In genomic region chr11:78350101-78350645, GRCh38 we compare ENCODE assay signal across 8 cellular contexts.
DNase-seq lines count a peak whose midpoint lies in the region; ATAC-seq and TF ChIP-seq lines count a peak whose summit lies in the region.

No MANE protein-coding gene starts in this region.

- no peaks in the 10 kb centered on the region for H3K9me3 ChIP-seq in endodermal cell (ENCODE audit: control insufficient read depth, low read length)

- ATAC-seq in natural killer cell treated with Interleukin-12 subunit alpha and Interleukin-12 subunit beta and Interleukin-15 and Interleukin-18, amount 100 ng/mL, for 72 hours = no peak
- no peak for ATAC-seq in HG03139 (IDR thresholded peaks at IDR 0.05; ENCODE audit: unreplicated experiment)

- TF ChIP-seq CTCF in GM12875 (IDR thresholded peaks at IDR 0.05; ENCODE audit: borderline replicate concordance, insufficient read depth, low read depth, low read length) (no peak), endodermal cell (conservative IDR thresholded peaks at IDR 0.05) (no peak)

- peaks cover 35% of the 10 kb centered on the region for H3K4me1 Mint-ChIP-seq in endodermal cell
- H3K4me1 Mint-ChIP-seq in natural killer cell treated with Interleukin-12 subunit alpha and Interleukin-12 subunit beta and Interleukin-15 and Interleukin-18, amount 100 ng/mL, for 72 hours (ENCODE audit: low read depth in 2 of 2) = peaks cover 0 to 8% of the 10 kb centered on the region in 2 donors

- H3K9me3 Mint-ChIP-seq in endodermal cell = no peaks in the 10 kb centered on the region
- H3K9me3 Mint-ChIP-seq in natural killer cell treated with Interleukin-12 subunit alpha and Interleukin-12 subunit beta and Interleukin-15 and Interleukin-18, amount 100 ng/mL, for 72 hours = no peaks in the 10 kb centered on the region

- H3K4me3 ChIP-seq in GM12875 (ENCODE audit: low read depth, low read length) = peak overlapping the region; percentile 19
- no peak overlapping the region for H3K4me3 ChIP-seq in endodermal cell (ENCODE audit: low read length)

- H3K4me1 ChIP-seq in endodermal cell (ENCODE audit: control insufficient read depth, insufficient read depth, low read length) = peaks cover 28% of the 10 kb centered on the region

- peak; percentile 68 for DNase-seq in NOMO-1 treated with dmso at 0.1 percent for 144 hours (lab: John Stamatoyannopoulos, UW; ENCODE audit: unreplicated experiment)
- DNase-seq in endodermal cell = peak; percentile 56
- no peak for DNase-seq in natural killer cell treated with Interleukin-12 subunit alpha and Interleukin-12 subunit beta and Interleukin-15 and Interleukin-18, amount 100 ng/mL, for 72 hours (ENCODE audit: low spot score)
- no peak for DNase-seq in OCI-M2 (lab: John Stamatoyannopoulos, UW; ENCODE audit: unreplicated experiment)
- DNase-seq in HuH-7.5 (ENCODE audit: low spot score) = no peak
- DNase-seq in NCI-H1930 (lab: John Stamatoyannopoulos, UW) = no peak

- H3K27ac ChIP-seq in endodermal cell (ENCODE audit: low read depth, low read length) = no peak overlapping the region

- no peaks in the 10 kb centered on the region for H3K27me3 Mint-ChIP-seq in endodermal cell (ENCODE audit: insufficient read depth)
- H3K27me3 Mint-ChIP-seq in natural killer cell treated with Interleukin-12 subunit alpha and Interleukin-12 subunit beta and Interleukin-15 and Interleukin-18, amount 100 ng/mL, for 72 hours = peaks cover 0 to 6% of the 10 kb centered on the region in 2 donors

- no peaks in the 10 kb centered on the region for H3K36me3 Mint-ChIP-seq in endodermal cell (ENCODE audit: low read depth)
- H3K36me3 Mint-ChIP-seq in natural killer cell treated with Interleukin-12 subunit alpha and Interleukin-12 subunit beta and Interleukin-15 and Interleukin-18, amount 100 ng/mL, for 72 hours = no peaks in the 10 kb centered on the region

- no peak overlapping the region for H3K4me3 Mint-ChIP-seq in endodermal cell
- peak overlapping the region; percentile 38 for H3K4me3 Mint-ChIP-seq in natural killer cell treated with Interleukin-12 subunit alpha and Interleukin-12 subunit beta and Interleukin-15 and Interleukin-18, amount 100 ng/mL, for 72 hours

- H3K27me3 ChIP-seq in endodermal cell (ENCODE audit: control insufficient read depth, insufficient read depth, low read length, poor library complexity, severe bottlenecking) = no peaks in the 10 kb centered on the region

- peak overlapping the region; percentile 9 for H3K27ac Mint-ChIP-seq in endodermal cell
- peak overlapping the region; percentile 45 to 68 for H3K27ac Mint-ChIP-seq in natural killer cell treated with Interleukin-12 subunit alpha and Interleukin-12 subunit beta and Interleukin-15 and Interleukin-18, amount 100 ng/mL, for 72 hours

- peaks cover 3% of the 10 kb centered on the region for H3K36me3 ChIP-seq in endodermal cell (ENCODE audit: control insufficient read depth, insufficient read depth, low read length)

- no peak overlapping the region for H3K9ac ChIP-seq in endodermal cell (ENCODE audit: extremely low read depth, low read length, poor library complexity, severe bottlenecking)

- 65 to 71% methylated on average over 5 to 6 of the region's 6 CpGs for WGBS in endodermal cell (ENCODE audit: insufficient coverage in 1 of 2, insufficient read length in 1 of 2), 2 experiments

Comparison
In these comparisons a context has a peak if more than half of its experiments do, and no peak if none do; other contexts are left out.
1. DNase-seq: peak in NOMO-1 treated with dmso at 0.1 percent for 144 hours (single experiment) and endodermal cell (single experiment); none in natural killer cell treated with Interleukin-12 subunit alpha and Interleukin-12 subunit beta and Interleukin-15 and Interleukin-18, amount 100 ng/mL, for 72 hours (single experiment), OCI-M2 (single experiment), HuH-7.5 (single experiment) and NCI-H1930 (0 of 2).